13 cellular contexts compared by ENCODE assay signal in the genomic region with DNA sequence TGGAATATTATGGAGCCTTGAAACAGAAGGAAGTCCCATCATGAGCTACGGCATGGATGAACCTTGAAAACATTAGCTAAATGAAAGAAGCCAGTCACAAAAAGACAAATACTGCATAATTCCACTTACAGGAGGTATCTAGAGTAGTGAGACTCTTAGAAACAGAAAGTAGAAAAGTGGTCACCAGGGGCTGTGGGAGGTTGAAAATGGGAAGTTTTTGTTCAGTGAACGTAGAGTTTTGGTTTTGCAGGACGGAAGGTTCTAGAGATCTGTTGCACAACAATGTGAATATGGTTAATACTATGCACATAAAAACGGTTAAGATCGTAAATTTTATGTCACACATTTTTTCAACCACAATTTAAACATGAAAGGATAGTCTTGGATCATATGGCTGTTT. TPM values are rescaled to one million over a fixed set of nuclear protein-coding genes. Genes with fewer than 3 reads are reported as not detected.
DNase-seq lines count a peak whose midpoint lies in the region; ATAC-seq, FAIRE-seq and TF ChIP-seq lines count a peak whose summit lies in the region.
"Had no signal": no experiment of that assay in that cellular context is flagged by ENCODE, and none has a peak within 500 bp of the region (broad histone marks: within the 10 kb centered on the region; RNA-seq: fewer than 3 reads in every experiment).

No MANE protein-coding gene starts in this region.

- no peak overlapping the region for H3K27ac ChIP-seq in hepatocyte
- H3K27ac ChIP-seq: right atrium auricular region, uterus had no signal

- POLR2A ChIA-PET in GM10248 (lab: Yijun Ruan, JAX), result no interaction called here

- ATAC-seq in GM18505 (IDR thresholded peaks at IDR 0.05; ENCODE audit: unreplicated experiment) (peak; percentile 91), GM21360 (IDR thresholded peaks at IDR 0.05; ENCODE audit: unreplicated experiment) (peak; percentile 95), HG02943 (IDR thresholded peaks at IDR 0.05; ENCODE audit: low read depth, unreplicated experiment) (peak; percentile 93), HG03571 (IDR thresholded peaks at IDR 0.05; ENCODE audit: unreplicated experiment) (peak; percentile 79)

- no peaks in the 10 kb centered on the region for H3K27me3 ChIP-seq in hepatocyte
- H3K27me3 ChIP-seq: right atrium auricular region, uterus had no signal

- H3K9me3 ChIP-seq in hepatocyte (ENCODE audit: low read depth), result no peaks in the 10 kb centered on the region
- H3K9me3 ChIP-seq: right atrium auricular region, uterus had no signal

- no peak overlapping the region for H3K4me3 ChIP-seq in hepatocyte
- H3K4me3 ChIP-seq: right atrium auricular region, uterus had no signal

- H4K20me1 ChIP-seq in hepatocyte (ENCODE audit: insufficient read depth, poor library complexity, severe bottlenecking), result no peaks in the 10 kb centered on the region

- whole genome bisulfite sequencing in hepatocyte (ENCODE audit: low lambda C conversion rate, missing lambda C conversion rate), result 86% methylated on average over 5 of the region's 5 CpGs

- CTCF ChIA-PET in GM10248 (lab: Yijun Ruan, JAX), result interaction anchor here (0.8 kb wide), 1 partner anchor 9 kb away, joined by 3 read pairs; no protein-coding TSS in a partner anchor

- no peak for FAIRE-seq in H54 (lab: Jason Lieb, UNC)
- FAIRE-seq: H1 had no signal

- H3K79me2 ChIP-seq in hepatocyte, result no peaks in the 10 kb centered on the region

- no peak overlapping the region for H3K4me2 ChIP-seq in hepatocyte

- H3K4me1 ChIP-seq in hepatocyte (ENCODE audit: insufficient read depth), result no peaks in the 10 kb centered on the region
- H3K4me1 ChIP-seq: right atrium auricular region, uterus had no signal

- no peak for TF ChIP-seq POLR2A in GM18505 (IDR thresholded peaks at IDR 0.05; ENCODE audit: borderline replicate concordance, extremely low read depth, insufficient read depth, insufficient read length)
- TF ChIP-seq POLR2A in H54 (IDR thresholded peaks at IDR 0.05; ENCODE audit: low read depth, low read length), result no peak

- H3K36me3 ChIP-seq in hepatocyte (replicated peaks; ENCODE audit: insufficient read depth, low read depth), result no peaks in the 10 kb centered on the region
- H3K36me3 ChIP-seq: right atrium auricular region, uterus had no signal

- DNase-seq in GM10248 (ENCODE audit: extremely low spot score) (no peak), H54 (ENCODE audit: insufficient read length, low spot score) (no peak), HuH-7 (ENCODE audit: low spot score) (no peak), hepatocyte (ENCODE audit: low spot score) (no peak)
- DNase-seq: Kasumi-1, uterus had no signal

- no peak overlapping the region for H2AFZ ChIP-seq in hepatocyte

- no peak for TF ChIP-seq CTCF in GM10248 (IDR thresholded peaks at IDR 0.05; ENCODE audit: control extremely low read depth, extremely low read depth, low read depth, missing control alignments)
- no peak for TF ChIP-seq CTCF in hepatocyte (IDR thresholded peaks at IDR 0.05; ENCODE audit: poor library complexity)

- no peaks in the 10 kb centered on the region for H3K9me2 ChIP-seq in hepatocyte (replicated peaks; ENCODE audit: insufficient read depth)

RNA-seq across cellular contexts. Expression of gene SLC10A2, which starts 11.9 kb away (rescaled TPM):
- 1.8 and 2.6 TPM in 2 replicates for total RNA-seq in hepatocyte
- 0.63 and 0.74 TPM in 2 replicates for polyA plus RNA-seq in hepatocyte
- total RNA-seq: Daoy, H1, right atrium auricular region, uterus had no signal
- polyA plus RNA-seq: H1 had no signal
